20 cellular contexts compared by ENCODE assay signal in genomic region chr1:217506878-217507277, GRCh38.
DNase-seq lines count a peak whose midpoint lies in the region; ATAC-seq and TF ChIP-seq lines count a peak whose summit lies in the region.
"Had no signal": no experiment of that assay in that cellular context is flagged by ENCODE, and none has a peak within 500 bp of the region (broad histone marks: within the 10 kb centered on the region; RNA-seq: fewer than 3 reads in every experiment).

No MANE protein-coding gene starts in this region.

- H3K4me1 ChIP-seq in IMR-90 (ENCODE audit: control insufficient read depth, insufficient read depth, low read length) (no peaks in the 10 kb centered on the region), RWPE2 (ENCODE audit: insufficient read depth, poor library complexity, severe bottlenecking) (no peaks in the 10 kb centered on the region)
- H3K4me1 ChIP-seq: SJCRH30 had no signal

- H4K20me1 ChIP-seq in IMR-90 (ENCODE audit: insufficient read depth, low read length): no peaks in the 10 kb centered on the region

- peak; percentile 53 for ATAC-seq in IMR-90 (ENCODE audit: low read depth)
- peak; percentile 82 for ATAC-seq in RWPE2 (ENCODE audit: low read depth)
- ATAC-seq in GM21526 (IDR thresholded peaks at IDR 0.05; ENCODE audit: low FRiP score, unreplicated experiment): no peak
- ATAC-seq in GM21786 (IDR thresholded peaks at IDR 0.05; ENCODE audit: unreplicated experiment): no peak
- ATAC-seq in GM18907 (IDR thresholded peaks at IDR 0.05; ENCODE audit: unreplicated experiment): no peak
- ATAC-seq: CD8-positive, alpha-beta T cell; stimulated activated memory B cell treated with anti-CD40 and anti-IgM and Interleukin-4, amounts not matched to agents 10 μg/mL and 1 μg/mL and 100 μg/mL, for 72 hours; T-helper 17 cell had no signal

- H3K9ac ChIP-seq in IMR-90 (ENCODE audit: low read depth, low read length): no peak overlapping the region

- H2AFZ ChIP-seq in IMR-90 (replicated peaks; ENCODE audit: low read length, poor library complexity): no peak overlapping the region

- H3K23ac ChIP-seq in IMR-90 (ENCODE audit: low read depth, low read length): no peak overlapping the region

- intact Hi-C loops in IMR-90 (cut with micrococcal nuclease): no loop called here

- TF ChIP-seq CTCF in IMR-90 (conservative IDR thresholded peaks at IDR 0.05; ENCODE audit: low read depth, low read length) (no peak), RWPE2 (IDR thresholded peaks at IDR 0.05; ENCODE audit: poor library complexity, severe bottlenecking) (no peak)

- H3K4me2 ChIP-seq in IMR-90 (ENCODE audit: low read depth, low read length): no peak overlapping the region

- in situ Hi-C loops in IMR-90 (cut with MboI; ENCODE audit: low sequenced_read_pairs): no loop called here

- H3K27me3 ChIP-seq in IMR-90 (ENCODE audit: control insufficient read depth, insufficient read depth, low read length) (no peaks in the 10 kb centered on the region), RWPE2 (ENCODE audit: insufficient read depth, poor library complexity, severe bottlenecking) (no peaks in the 10 kb centered on the region)
- H3K27me3 ChIP-seq: SJCRH30 had no signal

- TF ChIP-seq RAD21 in IMR-90 (IDR thresholded peaks at IDR 0.05; ENCODE audit: low read length): no peak

- no peak overlapping the region for H2BK15ac ChIP-seq in IMR-90 (ENCODE audit: low read depth, low read length)

- no peaks in the 10 kb centered on the region for H3K79me1 ChIP-seq in IMR-90 (ENCODE audit: low read depth in 1 of 2, low read length in 2 of 2)

- H2BK5ac ChIP-seq in IMR-90 (ENCODE audit: low read depth, low read length, poor library complexity, severe bottlenecking): no peak overlapping the region

- no peak overlapping the region for H2AK9ac ChIP-seq in IMR-90 (replicated peaks; ENCODE audit: low read depth, low read length, poor library complexity)

- no peak overlapping the region for H3K4me3 ChIP-seq in IMR-90 (ENCODE audit: insufficient read depth, low read depth, low read length)
- no peak overlapping the region for H3K4me3 ChIP-seq in RWPE2 (ENCODE audit: severe bottlenecking)
- H3K4me3 ChIP-seq: SJCRH30 had no signal

- peak; percentile 74 for DNase-seq in ELR (ENCODE audit: low read depth)
- peak; percentile 60 for DNase-seq in IMR-90
- DNase-seq in RWPE2 (ENCODE audit: low spot score): no peak
- peak; percentile 56 for DNase-seq in iris pigment epithelial cell (ENCODE audit: low read depth)
- DNase-seq: activated CD4-positive, alpha-beta T cell treated with anti-CD3 and anti-CD28 coated beads, Interleukin-2, amount 50 U/mL, for 4 hours; activated naive CD4-positive, alpha-beta T cell treated with Interleukin-2 at 50 U/mL for 16 hours; activated T-cell treated with anti-CD3 and anti-CD28 coated beads for 4 hours; CD8-positive, alpha-beta T cell; DMS79 treated with DMSO at 0.1 percent for 48 hours; endodermal cell; NCI-H1105; NCI-H510A; occipital lobe; SJCRH30; T-helper 17 cell; WERI-Rb-1 had no signal

- H3K18ac ChIP-seq in IMR-90 (ENCODE audit: low read depth, low read length): no peak overlapping the region

- CTCF ChIA-PET in IMR-90 (lab: Yijun Ruan, JAX): no interaction called here

- H3K56ac ChIP-seq in IMR-90 (ENCODE audit: extremely low read depth, insufficient read depth, low read length): no peak overlapping the region

- no TSS peak for BruUV-seq in IMR-90 (replicated peaks; lab: Mats Ljungman, UMichigan)

- no peak overlapping the region for H4K5ac ChIP-seq in IMR-90 (ENCODE audit: low read depth, low read length)

- H3K4ac ChIP-seq in IMR-90 (ENCODE audit: low read depth, low read length): no peak overlapping the region

- H3K36me3 ChIP-seq in IMR-90 (ENCODE audit: control insufficient read depth, insufficient read depth, low read length) (peaks cover 3% of the 10 kb centered on the region; the same call in 1 of the 2 replicates), RWPE2 (ENCODE audit: low read depth) (no peaks in the 10 kb centered on the region)
- H3K36me3 ChIP-seq: SJCRH30 had no signal

- H3K27ac ChIP-seq in IMR-90 (ENCODE audit: insufficient read depth, low read length) (no peak overlapping the region), RWPE2 (ENCODE audit: poor library complexity, severe bottlenecking) (no peak overlapping the region)
- H3K27ac ChIP-seq: SJCRH30, WERI-Rb-1 had no signal

- H3K9me1 ChIP-seq in IMR-90 (ENCODE audit: insufficient read depth, low read length): no peaks in the 10 kb centered on the region

- WGBS in IMR-90 (ENCODE audit: extremely low coverage in 2 of 2, insufficient read length in 1 of 2), 2 experiments: no CpG with 5 or more reads among the region's 2 CpGs

- H2AK5ac ChIP-seq in IMR-90 (ENCODE audit: low read depth, low read length): no peak overlapping the region

- no peak for TF ChIP-seq POLR2A in IMR-90 (IDR thresholded peaks at IDR 0.05; ENCODE audit: low read depth, low read length)

- no peak overlapping the region for H3K14ac ChIP-seq in IMR-90 (replicated peaks; ENCODE audit: low read depth, low read length)

- no peak overlapping the region for H2BK120ac ChIP-seq in IMR-90 (ENCODE audit: low read depth, low read length)

- POLR2A ChIA-PET in IMR-90 (lab: Charles Lee; ENCODE audit: unreplicated experiment): no interaction called here

- H2BK20ac ChIP-seq in IMR-90 (ENCODE audit: low read depth, low read length): no peak overlapping the region

- no peak overlapping the region for H4K8ac ChIP-seq in IMR-90 (ENCODE audit: low read depth in 2 of 2, low read length in 2 of 2)

- no peaks in the 10 kb centered on the region for H3K9me3 ChIP-seq in IMR-90 (ENCODE audit: control insufficient read depth, insufficient read depth, low read length)
- no peaks in the 10 kb centered on the region for H3K9me3 ChIP-seq in RWPE2 (ENCODE audit: severe bottlenecking)
- H3K9me3 ChIP-seq: SJCRH30 had no signal

- dilution Hi-C loops in IMR-90 (cut with HindIII; ENCODE audit: low sequenced_read_pairs, unreplicated experiment): no loop called here

- H4K91ac ChIP-seq in IMR-90 (ENCODE audit: insufficient read depth, low read depth, low read length): no peak overlapping the region

TF ChIP-seq in IMR-90, 13 proteins besides CTCF, POLR2A, EP300 and RAD21:
- TF ChIP-seq, protein P1, sequence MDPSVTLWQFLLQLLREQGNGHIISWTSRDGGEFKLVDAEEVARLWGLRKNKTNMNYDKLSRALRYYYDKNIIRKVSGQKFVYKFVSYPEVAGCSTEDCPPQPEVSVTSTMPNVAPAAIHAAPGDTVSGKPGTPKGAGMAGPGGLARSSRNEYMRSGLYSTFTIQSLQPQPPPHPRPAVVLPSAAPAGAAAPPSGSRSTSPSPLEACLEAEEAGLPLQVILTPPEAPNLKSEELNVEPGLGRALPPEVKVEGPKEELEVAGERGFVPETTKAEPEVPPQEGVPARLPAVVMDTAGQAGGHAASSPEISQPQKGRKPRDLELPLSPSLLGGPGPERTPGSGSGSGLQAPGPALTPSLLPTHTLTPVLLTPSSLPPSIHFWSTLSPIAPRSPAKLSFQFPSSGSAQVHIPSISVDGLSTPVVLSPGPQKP (IDR thresholded peaks at IDR 0.05; ENCODE audit: borderline replicate concordance, low read depth, low read length): no peak
- TF ChIP-seq MXI1 (IDR thresholded peaks at IDR 0.05; ENCODE audit: borderline replicate concordance, low read depth, low read length): no peak
- TF ChIP-seq NFE2L2 (IDR thresholded peaks at IDR 0.05; ENCODE audit: low read depth, low read length): no peak
- no peak for TF ChIP-seq MAZ (IDR thresholded peaks at IDR 0.05; ENCODE audit: borderline replicate concordance, low read depth, low read length)
- no peak for TF ChIP-seq CEBPB (IDR thresholded peaks at IDR 0.05; ENCODE audit: low read depth, low read length)
- TF ChIP-seq MAFK (IDR thresholded peaks at IDR 0.05; ENCODE audit: low read depth, low read length): no peak
- no peak for TF ChIP-seq SMC3 (IDR thresholded peaks at IDR 0.05; ENCODE audit: low read depth, low read length)
- TF ChIP-seq BHLHE40 (IDR thresholded peaks at IDR 0.05; ENCODE audit: low read depth, low read length): no peak
- TF ChIP-seq USF2 (IDR thresholded peaks at IDR 0.05; ENCODE audit: low read depth, low read length): no peak
- TF ChIP-seq CHD1 (IDR thresholded peaks at IDR 0.05; ENCODE audit: low read depth, low read length): no peak
- TF ChIP-seq RFX5 (IDR thresholded peaks at IDR 0.05; ENCODE audit: low read depth, low read length): no peak
- TF ChIP-seq RCOR1 (IDR thresholded peaks at IDR 0.05; ENCODE audit: insufficient replicate concordance, low read length): no peak
- TF ChIP-seq FOS (IDR thresholded peaks at IDR 0.05; ENCODE audit: low read depth, low read length): no peak
TF ChIP-seq in IMR-90: peak in this region for 0.

Comparison
In these comparisons a context has a peak if more than half of its experiments do, and no peak if none do; other contexts are left out.
1. ATAC-seq: peak in IMR-90 (single experiment) and RWPE2 (single experiment); none in GM21526 (single experiment), GM21786 (single experiment) and GM18907 (single experiment).